ENCODE assay signal across 14 cellular contexts in the genomic region with DNA sequence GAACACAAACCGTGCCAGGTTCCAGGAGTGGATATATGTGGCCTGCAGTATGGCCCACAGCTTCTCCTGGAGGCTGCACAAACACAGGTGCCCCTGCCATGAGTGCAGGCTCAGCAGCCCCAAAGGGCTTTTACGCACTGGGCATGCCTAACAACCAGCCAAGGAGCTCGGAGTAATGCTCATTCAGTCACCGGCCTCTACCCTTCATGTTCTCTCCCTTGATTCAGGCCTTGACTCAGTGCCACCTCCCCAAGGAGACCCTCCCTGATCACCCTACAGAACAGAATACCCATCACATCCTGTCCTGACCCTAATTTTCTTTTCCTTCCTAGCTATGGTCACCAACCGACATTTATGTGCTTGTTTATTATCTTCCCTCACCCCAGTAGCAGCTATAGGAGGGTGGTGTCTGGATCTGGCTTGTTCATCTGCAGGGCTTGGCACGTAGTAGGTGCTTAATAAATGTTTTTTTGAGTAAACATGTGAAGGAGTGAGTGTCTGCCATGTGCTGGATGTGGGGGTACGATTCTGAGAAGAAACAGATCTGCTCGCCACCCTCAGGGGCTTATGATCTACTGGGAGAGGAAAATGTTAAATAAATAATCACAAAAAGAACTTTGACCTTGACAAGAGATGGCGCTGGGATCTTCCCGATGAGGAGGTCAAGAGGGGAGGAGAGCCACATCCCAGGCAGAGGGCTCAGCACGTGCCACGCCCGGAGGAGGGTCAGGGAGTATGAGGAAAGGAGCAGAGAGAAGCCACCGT. TPM values are rescaled to one million over a fixed set of nuclear protein-coding genes. Genes with fewer than 3 reads are reported as not detected.
"Had no signal": no experiment of that assay in that cellular context is flagged by ENCODE, and none has a peak within 500 bp of the region (broad histone marks: within the 10 kb centered on the region; RNA-seq: fewer than 3 reads in every experiment).

No MANE protein-coding gene starts in this region.

- H3K9me3 Mint-ChIP-seq: brain; dendritic cell treated with granulocyte-macrophage colony-stimulating factor and Interleukin-4, amounts not matched to agents 40 ng/mL and 50 ng/mL, for 4 days; effector memory CD8-positive, alpha-beta T cell had no signal

- ATAC-seq: effector memory CD8-positive, alpha-beta T cell; gastroesophageal sphincter; left ventricle myocardium superior; stimulated activated naive CD8-positive, alpha-beta T cell treated with anti-CD3 and anti-CD28 coated beads, Interleukin-15, Interleukin-2, amounts not matched to agents 100 U/mL and 50 U/mL, for 24 hours had no signal

- H3K4me1 Mint-ChIP-seq: brain had no signal

- H3K27me3 Mint-ChIP-seq: brain; dendritic cell treated with granulocyte-macrophage colony-stimulating factor and Interleukin-4, amounts not matched to agents 40 ng/mL and 50 ng/mL, for 4 days; effector memory CD8-positive, alpha-beta T cell had no signal

- H3K4me3 Mint-ChIP-seq: brain; dendritic cell treated with granulocyte-macrophage colony-stimulating factor and Interleukin-4, amounts not matched to agents 40 ng/mL and 50 ng/mL, for 4 days; effector memory CD8-positive, alpha-beta T cell had no signal

- H3K27ac Mint-ChIP-seq: brain had no signal

- DNase-seq: activated CD4-positive, alpha-beta T cell treated with anti-CD3 and anti-CD28 coated beads for 1 hour; activated CD8-positive, alpha-beta memory T cell treated with anti-CD3 and anti-CD28 coated beads for 24 hours; activated T-cell treated with anti-CD3 and anti-CD28 coated beads, Interleukin-2, amount 50 U/mL, for 1 hour; amygdala; cerebellar nuclear complex; effector memory CD8-positive, alpha-beta T cell; left ventricle myocardium superior; stimulated activated CD4-positive, alpha-beta T cell treated with anti-CD3 and anti-CD28 coated beads, Interleukin-12 subunit alpha, Interleukin-12 subunit beta, amount 100 ng/mL, for 4 hours; stimulated activated naive CD8-positive, alpha-beta T cell treated with anti-CD3 and anti-CD28 coated beads, Interleukin-15, Interleukin-2, amounts not matched to agents 100 U/mL and 50 U/mL, for 24 hours; T-helper 9 cell had no signal

RNA-seq across cellular contexts. Expression of gene ACTL10, which starts 44.1 kb away (rescaled TPM):
- polyA plus RNA-seq: neural cell had no signal
